ENCODE assay signal across 8 cellular contexts in genomic region chr6:148146717-148147116, GRCh38.
DNase-seq lines count a peak whose midpoint lies in the region; ATAC-seq lines count a peak whose summit lies in the region.

No MANE protein-coding gene starts in this region.

- peak; percentile 37 for DNase-seq in activated CD4-positive, CD25-positive, alpha-beta regulatory T cell treated with anti-CD3 and anti-CD28 coated beads, Interleukin-2, amount 50 U/mL, for 72 hours
- DNase-seq in dermis blood vessel endothelial cell (peak; percentile 93), Right ventricle myocardium superior (no peak), foreskin melanocyte (no peak), NCI-H2227 treated with DMSO at 0.1 percent for 48 hours (lab: John Stamatoyannopoulos, UW) (no peak)
- DNase-seq in stimulated activated CD4-positive, alpha-beta T cell treated with anti-CD3 and anti-CD28 coated beads, TNF-alpha, amount 100 ng/mL, for 4 hours (ENCODE audit: low read depth in 3 of 3) = peak; percentile 12 to 36 (median 25)

- intact Hi-C loops in Right ventricle myocardium superior (cut with DNase I) = no loop called here

- ATAC-seq in HG02571 (IDR thresholded peaks at IDR 0.05; ENCODE audit: unreplicated experiment) (peak; percentile 43), HG03025 (IDR thresholded peaks at IDR 0.05; ENCODE audit: low FRiP score, unreplicated experiment) (no peak), Right ventricle myocardium superior (ENCODE audit: poor library complexity) (no peak)

Comparison
In these comparisons a context has a peak if more than half of its experiments do, and no peak if none do; other contexts are left out.
1. DNase-seq: peak in activated CD4-positive, CD25-positive, alpha-beta regulatory T cell treated with anti-CD3 and anti-CD28 coated beads, Interleukin-2, amount 50 U/mL, for 72 hours (single experiment), dermis blood vessel endothelial cell (single experiment) and stimulated activated CD4-positive, alpha-beta T cell treated with anti-CD3 and anti-CD28 coated beads, TNF-alpha, amount 100 ng/mL, for 4 hours (3 of 3); none in Right ventricle myocardium superior (single experiment), foreskin melanocyte (single experiment) and NCI-H2227 treated with DMSO at 0.1 percent for 48 hours (single experiment).